In the genomic region with DNA sequence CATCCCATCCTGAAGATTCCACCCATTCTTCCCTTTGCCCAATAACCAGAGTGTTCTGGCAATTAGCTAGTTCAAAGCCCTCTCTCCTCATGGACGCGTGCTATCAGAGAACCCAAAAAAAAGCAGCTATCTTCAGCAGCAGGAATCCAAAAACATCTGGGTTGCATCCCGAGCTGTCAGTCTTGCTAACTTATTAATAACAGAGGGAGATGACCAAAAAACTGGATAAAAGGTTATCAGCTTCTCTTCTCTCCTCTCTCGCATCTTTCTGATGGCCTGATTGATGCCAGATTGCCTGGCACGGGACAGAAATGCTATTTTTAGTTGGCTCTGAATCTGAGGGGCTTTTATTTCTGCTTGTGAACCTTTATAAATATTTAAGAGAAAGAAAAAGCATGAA, we compare ENCODE assay signal across 18 cellular contexts.
DNase-seq lines count a peak whose midpoint lies in the region; ATAC-seq and TF ChIP-seq lines count a peak whose summit lies in the region.
"Had no signal": no experiment of that assay in that cellular context is flagged by ENCODE, and none has a peak within 500 bp of the region (broad histone marks: within the 10 kb centered on the region; RNA-seq: fewer than 3 reads in every experiment).

No MANE protein-coding gene starts in this region.

- H3K4me3 Mint-ChIP-seq in activated naive CD4-positive, alpha-beta T cell treated with anti-CD3 and anti-CD28 coated beads, Interleukin-2, amount 10 ng/mL, durations not matched to agents 7 days and 5 days = no peak overlapping the region
- no peak overlapping the region for H3K4me3 Mint-ChIP-seq in nephron
- H3K4me3 Mint-ChIP-seq in activated CD4-positive, alpha-beta memory T cell treated with anti-CD3 and anti-CD28 coated beads, Interleukin-2, amount 10 ng/mL, durations not matched to agents 7 days and 5 days = no peak overlapping the region
- H3K4me3 Mint-ChIP-seq: B cell; CD4-positive, alpha-beta T cell; CD8-positive, alpha-beta memory T cell; GM23338; H9 had no signal

- H3K36me3 Mint-ChIP-seq in activated naive CD4-positive, alpha-beta T cell treated with anti-CD3 and anti-CD28 coated beads, Interleukin-2, amount 10 ng/mL, durations not matched to agents 7 days and 5 days = no peaks in the 10 kb centered on the region
- no peaks in the 10 kb centered on the region for H3K36me3 Mint-ChIP-seq in nephron (ENCODE audit: low read depth)
- H3K36me3 Mint-ChIP-seq in activated CD4-positive, alpha-beta memory T cell treated with anti-CD3 and anti-CD28 coated beads, Interleukin-2, amount 10 ng/mL, durations not matched to agents 7 days and 5 days (ENCODE audit: low read depth) = peaks cover 8% of the 10 kb centered on the region

- TF ChIP-seq CTCF in nephron (IDR thresholded peaks at IDR 0.05; ENCODE audit: unreplicated experiment in 3 of 3) = no peak

- H3K9me3 Mint-ChIP-seq in activated naive CD4-positive, alpha-beta T cell treated with anti-CD3 and anti-CD28 coated beads, Interleukin-2, amount 10 ng/mL, durations not matched to agents 7 days and 5 days = peaks cover 3% of the 10 kb centered on the region
- no peaks in the 10 kb centered on the region for H3K9me3 Mint-ChIP-seq in nephron
- no peaks in the 10 kb centered on the region for H3K9me3 Mint-ChIP-seq in activated CD4-positive, alpha-beta memory T cell treated with anti-CD3 and anti-CD28 coated beads, Interleukin-2, amount 10 ng/mL, durations not matched to agents 7 days and 5 days
- H3K9me3 Mint-ChIP-seq: CD4-positive, alpha-beta T cell; CD8-positive, alpha-beta memory T cell; GM23338; H9 had no signal

- peaks cover 11% of the 10 kb centered on the region for H3K4me1 Mint-ChIP-seq in activated naive CD4-positive, alpha-beta T cell treated with anti-CD3 and anti-CD28 coated beads, Interleukin-2, amount 10 ng/mL, durations not matched to agents 7 days and 5 days
- H3K4me1 Mint-ChIP-seq in nephron = no peaks in the 10 kb centered on the region
- peaks cover 13% of the 10 kb centered on the region for H3K4me1 Mint-ChIP-seq in activated CD4-positive, alpha-beta memory T cell treated with anti-CD3 and anti-CD28 coated beads, Interleukin-2, amount 10 ng/mL, durations not matched to agents 7 days and 5 days

- peak; percentile 37; the same call in 2 of the 3 replicates for ATAC-seq in SK-N-SH treated with all-trans-retinoic acid at 6 μM for 48 hours
- no peak for ATAC-seq in left colon
- ATAC-seq: GM23338, HCT116 had no signal

- CTCF ChIA-PET in activated naive CD4-positive, alpha-beta T cell treated with anti-CD3 and anti-CD28 coated beads, Interleukin-2, amount 10 ng/mL, durations not matched to agents 7 days and 5 days (lab: Charles Lee) = no interaction called here
- CTCF ChIA-PET in activated CD4-positive, alpha-beta memory T cell treated with anti-CD3 and anti-CD28 coated beads, Interleukin-2, amount 10 ng/mL, durations not matched to agents 7 days and 5 days (lab: Charles Lee) = interaction anchor here (1.2 kb wide), 1 partner anchor 19 kb away, joined by 3 read pairs; no protein-coding TSS in a partner anchor

- peaks cover 7% of the 10 kb centered on the region for H3K27me3 Mint-ChIP-seq in activated naive CD4-positive, alpha-beta T cell treated with anti-CD3 and anti-CD28 coated beads, Interleukin-2, amount 10 ng/mL, durations not matched to agents 7 days and 5 days
- H3K27me3 Mint-ChIP-seq in nephron (ENCODE audit: low read depth) = peaks cover 12% of the 10 kb centered on the region
- peaks cover 3% of the 10 kb centered on the region for H3K27me3 Mint-ChIP-seq in activated CD4-positive, alpha-beta memory T cell treated with anti-CD3 and anti-CD28 coated beads, Interleukin-2, amount 10 ng/mL, durations not matched to agents 7 days and 5 days
- H3K27me3 Mint-ChIP-seq: B cell; CD4-positive, alpha-beta T cell had no signal

- intact Hi-C loops in left colon (cut with DNase I, micrococcal nuclease) = no loop called here

- POLR2A ChIA-PET in activated CD4-positive, alpha-beta memory T cell treated with anti-CD3 and anti-CD28 coated beads, Interleukin-2, amount 10 ng/mL, durations not matched to agents 7 days and 5 days (lab: Charles Lee) = interaction anchor here (0.8 to 0.9 kb wide), 2 partner anchors 33 to 64 kb away, joined by 3 to 4 read pairs; no protein-coding TSS in a partner anchor

- no peak for DNase-seq in activated naive CD4-positive, alpha-beta T cell treated with anti-CD3 and anti-CD28 coated beads, Interleukin-2, amount 10 ng/mL, durations not matched to agents 7 days and 5 days
- DNase-seq in activated naive CD4-positive, alpha-beta T cell treated with Interleukin-2 at 50 U/mL for 16 hours = no peak
- DNase-seq in fibroblast of peridontal ligament (ENCODE audit: extremely low read depth) (peak; percentile 25), left colon (no peak), retina (no peak)
- no peak for DNase-seq in activated CD4-positive, alpha-beta memory T cell treated with anti-CD3 and anti-CD28 coated beads, Interleukin-2, amount 10 ng/mL, durations not matched to agents 7 days and 5 days
- DNase-seq: CD4-positive, alpha-beta T cell; CD8-positive, alpha-beta memory T cell; DMS 273 treated with DMSO at 0.1 percent for 48 hours; DMS79; EL; GF-D8; H9 had no signal

- peak overlapping the region; percentile 43 for H3K27ac Mint-ChIP-seq in activated naive CD4-positive, alpha-beta T cell treated with anti-CD3 and anti-CD28 coated beads, Interleukin-2, amount 10 ng/mL, durations not matched to agents 7 days and 5 days
- H3K27ac Mint-ChIP-seq in nephron = peak overlapping the region; percentile 6 to 62 (median 39)
- no peak overlapping the region for H3K27ac Mint-ChIP-seq in activated CD4-positive, alpha-beta memory T cell treated with anti-CD3 and anti-CD28 coated beads, Interleukin-2, amount 10 ng/mL, durations not matched to agents 7 days and 5 days
- H3K27ac Mint-ChIP-seq: B cell; CD4-positive, alpha-beta T cell; GM23338; H9 had no signal

TF ChIP-seq in SK-N-SH treated with all-trans-retinoic acid at 6 μM for 48 hours, 23 proteins besides CTCF, POLR2A, EP300 and RAD21:
- TF ChIP-seq TSHZ2 (CRISPR knock-in tag; IDR thresholded peaks at IDR 0.05) (peak; percentile 58; the same call in 1 of the 2 replicates), TCF4 (CRISPR knock-in tag; IDR thresholded peaks at IDR 0.05; ENCODE audit: borderline replicate concordance) (peak; percentile 84; the same call in 1 of the 2 replicates), ESRRG (CRISPR knock-in tag; IDR thresholded peaks at IDR 0.05) (no peak), ZNF70 (CRISPR knock-in tag; IDR thresholded peaks at IDR 0.05) (no peak), TOX (CRISPR knock-in tag; IDR thresholded peaks at IDR 0.05; ENCODE audit: borderline replicate concordance) (no peak), BACH2 (CRISPR knock-in tag; IDR thresholded peaks at IDR 0.05; ENCODE audit: borderline replicate concordance) (no peak)
- TF ChIP-seq, protein P1, sequence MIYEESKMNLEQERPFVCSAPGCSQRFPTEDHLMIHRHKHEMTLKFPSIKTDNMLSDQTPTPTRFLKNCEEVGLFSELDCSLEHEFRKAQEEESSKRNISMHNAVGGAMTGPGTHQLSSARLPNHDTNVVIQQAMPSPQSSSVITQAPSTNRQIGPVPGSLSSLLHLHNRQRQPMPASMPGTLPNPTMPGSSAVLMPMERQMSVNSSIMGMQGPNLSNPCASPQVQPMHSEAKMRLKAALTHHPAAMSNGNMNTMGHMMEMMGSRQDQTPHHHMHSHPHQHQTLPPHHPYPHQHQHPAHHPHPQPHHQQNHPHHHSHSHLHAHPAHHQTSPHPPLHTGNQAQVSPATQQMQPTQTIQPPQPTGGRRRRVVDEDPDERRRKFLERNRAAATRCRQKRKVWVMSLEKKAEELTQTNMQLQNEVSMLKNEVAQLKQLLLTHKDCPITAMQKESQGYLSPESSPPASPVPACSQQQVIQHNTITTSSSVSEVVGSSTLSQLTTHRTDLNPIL (CRISPR knock-in tag; IDR thresholded peaks at IDR 0.05; ENCODE audit: low read depth) = no peak
TF ChIP-seq in SK-N-SH treated with all-trans-retinoic acid at 6 μM for 48 hours: peak in this region for 2.
